ENCODE assay signal across 11 cellular contexts in the genomic region with DNA sequence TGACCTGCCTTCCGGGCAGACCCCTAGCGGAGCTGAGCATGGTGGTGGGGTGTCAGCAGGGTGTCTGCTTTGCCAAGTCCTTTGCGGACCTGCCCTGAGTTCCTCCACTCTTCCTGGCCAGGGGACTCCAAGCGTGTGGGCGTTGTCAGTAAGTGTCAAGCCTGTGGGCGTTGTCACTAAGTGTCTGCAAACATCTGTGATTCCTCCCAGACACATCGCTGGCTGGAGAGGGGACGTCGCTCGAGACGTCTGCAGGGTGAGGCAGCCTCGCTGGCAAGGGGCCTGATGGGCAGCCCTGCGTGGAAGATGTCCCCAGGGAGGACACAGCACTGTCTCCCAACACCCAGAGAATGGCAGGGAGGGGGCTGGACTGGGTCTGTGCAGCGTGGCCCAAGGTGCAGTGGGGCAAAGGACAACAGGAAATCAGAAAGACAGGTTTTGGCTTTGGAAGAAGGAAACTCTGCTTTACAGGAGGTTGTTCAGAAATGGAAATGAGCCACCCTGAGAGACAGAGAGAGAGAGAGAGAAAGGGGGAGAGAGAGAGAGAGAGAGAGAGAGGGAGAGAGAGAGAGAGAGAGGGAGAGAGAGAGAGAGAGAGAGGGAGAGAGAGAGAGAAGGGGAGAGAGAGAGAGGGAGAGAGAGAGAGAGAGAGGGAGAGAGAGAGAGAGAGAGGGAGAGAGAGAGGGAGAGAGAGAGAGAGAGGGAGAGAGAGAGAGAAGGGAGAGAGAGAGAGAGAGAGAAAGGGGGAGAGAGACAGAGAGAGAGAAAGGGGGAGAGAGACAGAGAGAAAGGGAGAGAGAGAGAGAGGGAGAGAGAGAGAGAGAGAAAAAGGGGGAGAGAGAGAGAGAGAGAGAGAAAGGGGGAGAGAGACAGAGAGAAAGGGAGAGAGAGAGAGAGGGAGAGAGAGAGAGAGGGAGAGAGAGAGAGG. TPM values are rescaled to one million over a fixed set of nuclear protein-coding genes. Genes with fewer than 3 reads are reported as not detected.
DNase-seq lines count a peak whose midpoint lies in the region; ATAC-seq and TF ChIP-seq lines count a peak whose summit lies in the region.
"Had no signal": no experiment of that assay in that cellular context is flagged by ENCODE, and none has a peak within 500 bp of the region (broad histone marks: within the 10 kb centered on the region; RNA-seq: fewer than 3 reads in every experiment).

No MANE protein-coding gene starts in this region.

- peak overlapping the region; percentile 44; the same call in 1 of the 2 replicates for H3K4me2 ChIP-seq in HCT116 (ENCODE audit: low read length)

- ATAC-seq in HCT116: no peak
- no peak for ATAC-seq in HG02840 (IDR thresholded peaks at IDR 0.05; ENCODE audit: low FRiP score, unreplicated experiment)

- TF ChIP-seq RAD21 in HCT116 (IDR thresholded peaks at IDR 0.05; ENCODE audit: low read depth): no peak

- H3K27ac ChIP-seq in A673 (ENCODE audit: low read depth, low read length, poor library complexity, severe bottlenecking) (no peak overlapping the region), HCT116 (ENCODE audit: low read depth, low read length) (peak overlapping the region; percentile 48; the same call in 1 of the 2 replicates), coronary artery (peak overlapping the region in 1 of 2 donors; percentile 71)

- no peak overlapping the region for H2AFZ ChIP-seq in HCT116 (ENCODE audit: low read depth, low read length, poor library complexity, severe bottlenecking)

- no peak overlapping the region for H3K9ac ChIP-seq in HCT116 (ENCODE audit: low read length)

- no peaks in the 10 kb centered on the region for H3K27me3 ChIP-seq in A673 (replicated peaks; ENCODE audit: insufficient read depth, low read depth, low read length, poor library complexity)
- peaks cover 6% of the 10 kb centered on the region; the same call in 1 of the 2 replicates for H3K27me3 ChIP-seq in HCT116 (ENCODE audit: insufficient read depth, low read length)

- no peaks in the 10 kb centered on the region for H3K36me3 ChIP-seq in A673 (ENCODE audit: insufficient read depth, low read length, poor library complexity, severe bottlenecking)
- no peaks in the 10 kb centered on the region for H3K36me3 ChIP-seq in HCT116 (ENCODE audit: control insufficient read depth in 1 of 2, insufficient read depth in 2 of 2, low read length in 2 of 2)

- intact Hi-C loops in A673 (cut with micrococcal nuclease; ENCODE audit: unreplicated experiment): no loop called here
- intact Hi-C loops in HCT116 (cut with micrococcal nuclease): no loop called here

- CTCF ChIA-PET in A673 (lab: Charles Lee): no interaction called here
- CTCF ChIA-PET in HCT116 (lab: Charles Lee): no interaction called here

- H3K4me1 ChIP-seq in A673 (ENCODE audit: insufficient read depth, low read length, poor library complexity, severe bottlenecking) (peaks cover 11% of the 10 kb centered on the region), HCT116 (ENCODE audit: control insufficient read depth in 1 of 2, insufficient read depth in 2 of 2, low read length in 2 of 2) (peaks cover 27% of the 10 kb centered on the region in 2 experiments)

- no peaks in the 10 kb centered on the region for H3K9me3 ChIP-seq in A673 (ENCODE audit: low read depth, low read length, poor library complexity, severe bottlenecking)
- no peaks in the 10 kb centered on the region for H3K9me3 ChIP-seq in HCT116 (ENCODE audit: control insufficient read depth in 1 of 2, insufficient read depth in 1 of 2, low read depth in 1 of 2, low read length in 2 of 2)

- POLR2A ChIA-PET in A673 (lab: Charles Lee; ENCODE audit: low non-redundant PET): no interaction called here
- POLR2A ChIA-PET in HCT116 (lab: Charles Lee): no interaction called here

- BruUV-seq in A673 (replicated peaks; lab: Mats Ljungman, UMichigan): no TSS peak
- BruUV-seq in HCT116 (replicated peaks; lab: Mats Ljungman, UMichigan): no TSS peak

- no peaks in the 10 kb centered on the region for H4K20me1 ChIP-seq in HCT116 (ENCODE audit: insufficient read depth)

- H3K9me2 ChIP-seq in HCT116 (ENCODE audit: insufficient read depth): no peaks in the 10 kb centered on the region

- no peak overlapping the region for H3K4me3 ChIP-seq in A673 (ENCODE audit: low read depth, low read length, poor library complexity, severe bottlenecking)
- no peak overlapping the region for H3K4me3 ChIP-seq in HCT116 (replicated peaks in 1 of 2; ENCODE audit: low read depth in 1 of 2, low read length in 2 of 2)
- H3K4me3 ChIP-seq in coronary artery: peak overlapping the region; percentile 17

- no peak for TF ChIP-seq POLR2A in HCT116 (IDR thresholded peaks at IDR 0.05; ENCODE audit: borderline replicate concordance, extremely low read depth, insufficient read depth, insufficient read length)

- RAD21 ChIA-PET in HCT116 (lab: Charles Lee; ENCODE audit: low non-redundant PET in 1 of 2, low total read pairs in 2 of 2, uncharacterized antibody in 2 of 2, unreplicated experiment in 2 of 2): no interaction called here

- H3K79me2 ChIP-seq in HCT116 (ENCODE audit: insufficient read depth, low read length): no peaks in the 10 kb centered on the region

- peak; percentile 65 for DNase-seq in A673 (ENCODE audit: low spot score)
- no peak for DNase-seq in HCT116 (ENCODE audit: low read depth, low spot score)
- DNase-seq in coronary artery (ENCODE audit: low spot score): no peak
- DNase-seq in myocyte (ENCODE audit: low read depth): peak; percentile 30
- DNase-seq in superior temporal gyrus (ENCODE audit: extremely low spot score): no peak
- no peak for DNase-seq in NCI-H187 treated with DMSO at 0.1 percent for 48 hours (lab: John Stamatoyannopoulos, UW)
- no peak for DNase-seq in stimulated activated CD4-positive, alpha-beta T cell treated with anti-CD3 and anti-CD28 coated beads, Interleukin-1b, Interleukin-23, amount 100 ng/mL, for 48 hours
- DNase-seq: activated CD8-positive, alpha-beta memory T cell treated with anti-CD3 and anti-CD28 coated beads, Interleukin-2, amount 50 U/mL, for 4 hours; NCI-H1105 had no signal

- TF ChIP-seq CTCF in A673 (conservative IDR thresholded peaks at IDR 0.05; ENCODE audit: low read depth, low read length) (no peak; the same call in 1 of the 2 replicates), HCT116 (IDR thresholded peaks at IDR 0.05 in 2 of 3, conservative IDR thresholded peaks at IDR 0.05 in 1 of 3; ENCODE audit: borderline replicate concordance in 1 of 3, insufficient read depth in 1 of 3, low read depth in 2 of 3, low read length in 2 of 3) (no peak), coronary artery (IDR thresholded peaks at IDR 0.05) (peak; percentile 34)

TF ChIP-seq in HCT116, 20 proteins besides CTCF, POLR2A, EP300 and RAD21:
- no peak for TF ChIP-seq SP1 (IDR thresholded peaks at IDR 0.05; ENCODE audit: low read depth)
- no peak for TF ChIP-seq ELF1 (IDR thresholded peaks at IDR 0.05; ENCODE audit: borderline replicate concordance, low read depth)
- no peak for TF ChIP-seq CBX3 (IDR thresholded peaks at IDR 0.05; ENCODE audit: low read depth)
- TF ChIP-seq YY1 (IDR thresholded peaks at IDR 0.05; ENCODE audit: extremely low read depth, insufficient replicate concordance, low read depth, low read length): no peak
- TF ChIP-seq TCF7L2 (IDR thresholded peaks at IDR 0.05; ENCODE audit: borderline replicate concordance, extremely low read depth, insufficient read depth, insufficient read length): no peak
- no peak for TF ChIP-seq ZNF274 (IDR thresholded peaks at IDR 0.05; ENCODE audit: low read depth, low read length)
- no peak for TF ChIP-seq SIN3A (IDR thresholded peaks at IDR 0.05; ENCODE audit: low read depth)
- TF ChIP-seq FOSL1 (IDR thresholded peaks at IDR 0.05; ENCODE audit: low read depth): no peak
- TF ChIP-seq, protein P1, sequence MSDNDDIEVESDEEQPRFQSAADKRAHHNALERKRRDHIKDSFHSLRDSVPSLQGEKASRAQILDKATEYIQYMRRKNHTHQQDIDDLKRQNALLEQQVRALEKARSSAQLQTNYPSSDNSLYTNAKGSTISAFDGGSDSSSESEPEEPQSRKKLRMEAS (IDR thresholded peaks at IDR 0.05): no peak
- no peak for TF ChIP-seq SRF (IDR thresholded peaks at IDR 0.05; ENCODE audit: low read depth)
- TF ChIP-seq JUND (IDR thresholded peaks at IDR 0.05): no peak
- TF ChIP-seq EZH2 (IDR thresholded peaks at IDR 0.05): no peak
- no peak for TF ChIP-seq CEBPB (IDR thresholded peaks at IDR 0.05; ENCODE audit: low read depth)

RNA-seq across cellular contexts. Expression of a gene that starts 29.0 kb away (rescaled TPM):
- 0.06 TPM in 1 of 2 replicates, not detected in the other for total RNA-seq in A673 (2021)
- total RNA-seq in HCT116 (2021; ENCODE audit: unreplicated experiment): not detected
- polyA plus RNA-seq in HCT116 (2012): not detected in 2 replicates
- 4.7 and 8.1 TPM in 2 replicates for total RNA-seq in myocyte
- 8.8 TPM for polyA plus RNA-seq in myocyte (2012)

RNA-seq across cellular contexts. Expression of a gene that starts 38.8 kb away (rescaled TPM):
- total RNA-seq in A673 (2021) (not detected in 2 replicates), HCT116 (2021; ENCODE audit: unreplicated experiment) (not detected), myocyte (441 and 664 TPM in 2 replicates)
- not detected in 2 replicates for polyA plus RNA-seq in HCT116 (2012)
- polyA plus RNA-seq in myocyte (2012): 438 TPM
- total RNA-seq: subcutaneous adipose tissue had no signal

RNA-seq across cellular contexts. Expression of a gene that starts 45.6 kb away (rescaled TPM):
- total RNA-seq in A673 (2021) (not detected in 2 replicates), HCT116 (2021; ENCODE audit: unreplicated experiment) (not detected), myocyte (not detected in 2 replicates)
- polyA plus RNA-seq in HCT116 (2012): not detected in 2 replicates
- polyA plus RNA-seq in myocyte (2012): not detected
- total RNA-seq: subcutaneous adipose tissue had no signal

Comparison
In these comparisons a context has a peak if more than half of its experiments do, and no peak if none do; other contexts are left out.
1. DNase-seq: peak in A673 (single experiment) and myocyte (single experiment); none in HCT116 (single experiment), coronary artery (single experiment), superior temporal gyrus (single experiment), NCI-H187 treated with DMSO at 0.1 percent for 48 hours (single experiment) and stimulated activated CD4-positive, alpha-beta T cell treated with anti-CD3 and anti-CD28 coated beads, Interleukin-1b, Interleukin-23, amount 100 ng/mL, for 48 hours (single experiment).
2. RNA of a gene that starts 38.8 kb away (total RNA-seq): 441 to 664 TPM in myocyte; not detected in A673 and not detected in HCT116 (single experiment); every median in the first group is over 100 times any median in the second.